In genomic region chr14:74591899-74592298, GRCh38 we compare ENCODE assay signal across 16 cellular contexts. TPM values are rescaled to one million over a fixed set of nuclear protein-coding genes. Genes with fewer than 3 reads are reported as not detected.
DNase-seq lines count a peak whose midpoint lies in the region; ATAC-seq and TF ChIP-seq lines count a peak whose summit lies in the region.
"Had no signal": no experiment of that assay in that cellular context is flagged by ENCODE, and none has a peak within 500 bp of the region (broad histone marks: within the 10 kb centered on the region; RNA-seq: fewer than 3 reads in every experiment).

No MANE protein-coding gene starts in this region.

- no peak overlapping the region for H3K4me3 Mint-ChIP-seq in CD14-positive monocyte
- no peak overlapping the region for H3K4me3 Mint-ChIP-seq in activated CD8-positive, alpha-beta memory T cell treated with anti-CD3 and anti-CD28 coated beads, Interleukin-2, amount 10 ng/mL, durations not matched to agents 7 days and 5 days
- H3K4me3 Mint-ChIP-seq: activated naive CD8-positive, alpha-beta T cell treated with anti-CD3 and anti-CD28 coated beads, Interleukin-2, amount 10 ng/mL, durations not matched to agents 7 days and 5 days; CD8-positive, alpha-beta T cell; central memory CD8-positive, alpha-beta T cell had no signal

- no peaks in the 10 kb centered on the region for H3K36me3 Mint-ChIP-seq in CD14-positive monocyte
- no peaks in the 10 kb centered on the region for H3K36me3 Mint-ChIP-seq in activated CD8-positive, alpha-beta memory T cell treated with anti-CD3 and anti-CD28 coated beads, Interleukin-2, amount 10 ng/mL, durations not matched to agents 7 days and 5 days
- H3K36me3 Mint-ChIP-seq: activated naive CD8-positive, alpha-beta T cell treated with anti-CD3 and anti-CD28 coated beads, Interleukin-2, amount 10 ng/mL, durations not matched to agents 7 days and 5 days; CD8-positive, alpha-beta T cell had no signal

- no peaks in the 10 kb centered on the region for H3K9me3 Mint-ChIP-seq in CD14-positive monocyte
- H3K9me3 Mint-ChIP-seq in activated CD8-positive, alpha-beta memory T cell treated with anti-CD3 and anti-CD28 coated beads, Interleukin-2, amount 10 ng/mL, durations not matched to agents 7 days and 5 days (ENCODE audit: low read depth), result no peaks in the 10 kb centered on the region
- H3K9me3 Mint-ChIP-seq: activated naive CD8-positive, alpha-beta T cell treated with anti-CD3 and anti-CD28 coated beads, Interleukin-2, amount 10 ng/mL, durations not matched to agents 7 days and 5 days; CD8-positive, alpha-beta T cell; central memory CD8-positive, alpha-beta T cell had no signal

- CTCF ChIA-PET in activated CD8-positive, alpha-beta memory T cell treated with anti-CD3 and anti-CD28 coated beads, Interleukin-2, amount 10 ng/mL, durations not matched to agents 7 days and 5 days (lab: Charles Lee), result interaction anchor here (1.2 kb wide), 1 partner anchor 350 kb away, joined by 3 read pairs; no protein-coding TSS in a partner anchor

- peak overlapping the region; percentile 67 for H3K27ac ChIP-seq in cardiac muscle cell
- peak overlapping the region; percentile 23 for H3K27ac ChIP-seq in psoas muscle

- peaks cover 17% of the 10 kb centered on the region for H3K4me1 Mint-ChIP-seq in CD14-positive monocyte
- H3K4me1 Mint-ChIP-seq in activated CD8-positive, alpha-beta memory T cell treated with anti-CD3 and anti-CD28 coated beads, Interleukin-2, amount 10 ng/mL, durations not matched to agents 7 days and 5 days, result no peaks in the 10 kb centered on the region
- H3K4me1 Mint-ChIP-seq: activated naive CD8-positive, alpha-beta T cell treated with anti-CD3 and anti-CD28 coated beads, Interleukin-2, amount 10 ng/mL, durations not matched to agents 7 days and 5 days; central memory CD8-positive, alpha-beta T cell had no signal

- ATAC-seq in Right ventricle myocardium inferior, result no peak
- no peak for ATAC-seq in psoas muscle
- no peak for ATAC-seq in activated CD8-positive, alpha-beta memory T cell treated with anti-CD3 and anti-CD28 coated beads, Interleukin-2, amount 10 ng/mL, durations not matched to agents 7 days and 5 days
- no peak for ATAC-seq in HG03469 (IDR thresholded peaks at IDR 0.05; ENCODE audit: unreplicated experiment)
- ATAC-seq: CD8-positive, alpha-beta T cell; PC-3 had no signal

- no peak overlapping the region for H3K4me3 ChIP-seq in cardiac muscle cell
- H3K4me3 ChIP-seq in foreskin fibroblast (ENCODE audit: low read depth in 1 of 2, low read length in 2 of 2), result no peak overlapping the region
- H3K4me3 ChIP-seq in psoas muscle, result no peak overlapping the region

- DNase-seq in cardiac muscle cell (ENCODE audit: low read depth in 1 of 2, low spot score in 1 of 2) (peak in 1 of 2 donors; percentile 58), Right ventricle myocardium inferior (ENCODE audit: missing footprints) (no peak), foreskin fibroblast (peak; percentile 40 to 49), psoas muscle (peak in 1 of 2 donors; percentile 38), CD14-positive monocyte (ENCODE audit: low spot score) (no peak), DMS53 treated with DMSO at 0.1 percent for 48 hours (lab: John Stamatoyannopoulos, UW; ENCODE audit: unreplicated experiment) (no peak)
- DNase-seq in activated CD8-positive, alpha-beta memory T cell treated with anti-CD3 and anti-CD28 coated beads, Interleukin-2, amount 10 ng/mL, durations not matched to agents 7 days and 5 days, result no peak
- DNase-seq: activated CD4-positive, alpha-beta T cell treated with anti-CD3 and anti-CD28 coated beads, Interleukin-2, amount 50 U/mL, for 4 hours; activated naive CD8-positive, alpha-beta T cell treated with anti-CD3 and anti-CD28 coated beads, Interleukin-2, amount 10 ng/mL, durations not matched to agents 7 days and 5 days; activated T-cell treated with anti-CD3 and anti-CD28 coated beads, Interleukin-2, amount 50 U/mL, for 48 hours; CD8-positive, alpha-beta T cell; NCI-H2029; NCI-H526; PC-3 had no signal

- H3K27me3 ChIP-seq in cardiac muscle cell (no peaks in the 10 kb centered on the region), psoas muscle (ENCODE audit: insufficient read depth in 3 of 3, low read length in 2 of 3) (no peaks in the 10 kb centered on the region)

- intact Hi-C loops in Right ventricle myocardium inferior (cut with DNase I) (loop anchor here (5.0 kb wide), 2 partner anchors 40 to 100 kb away; partner anchors contain the start of genes ISCA2 and NPC2), psoas muscle (cut with DNase I) (no loop called here), CD14-positive monocyte (cut with micrococcal nuclease) (no loop called here)

- H3K4me1 ChIP-seq in cardiac muscle cell (ENCODE audit: low read depth), result peaks cover 43% of the 10 kb centered on the region
- H3K4me1 ChIP-seq in psoas muscle, result peaks cover 28% of the 10 kb centered on the region

- peaks cover 3 to 6% (median 5%) of the 10 kb centered on the region in 3 donors for H3K27me3 Mint-ChIP-seq in CD14-positive monocyte (ENCODE audit: low read depth in 3 of 3)
- peaks cover 19% of the 10 kb centered on the region for H3K27me3 Mint-ChIP-seq in activated CD8-positive, alpha-beta memory T cell treated with anti-CD3 and anti-CD28 coated beads, Interleukin-2, amount 10 ng/mL, durations not matched to agents 7 days and 5 days

- no peak for TF ChIP-seq CTCF in cardiac muscle cell (IDR thresholded peaks at IDR 0.05; ENCODE audit: low read depth, low read length)
- no peak for TF ChIP-seq CTCF in foreskin fibroblast (IDR thresholded peaks at IDR 0.05; ENCODE audit: low read depth, low read length)
- no peak for TF ChIP-seq CTCF in psoas muscle (IDR thresholded peaks at IDR 0.05)
- no peak for TF ChIP-seq CTCF in CD14-positive monocyte (IDR thresholded peaks at IDR 0.05)

- H3K36me3 ChIP-seq in cardiac muscle cell, result no peaks in the 10 kb centered on the region
- H3K36me3 ChIP-seq in psoas muscle (ENCODE audit: insufficient read depth in 1 of 2, low read depth in 1 of 2), result no peaks in the 10 kb centered on the region

- H3K9me3 ChIP-seq in cardiac muscle cell (ENCODE audit: low read depth) (no peaks in the 10 kb centered on the region), psoas muscle (no peaks in the 10 kb centered on the region)

- WGBS in psoas muscle, 3 donors, result 44 to 48% (median 47%) methylated on average over 5 of the region's 5 CpGs

- H3K27ac Mint-ChIP-seq in CD14-positive monocyte, result peak overlapping the region in 1 of 7 donors; percentile 56
- H3K27ac Mint-ChIP-seq in activated CD8-positive, alpha-beta memory T cell treated with anti-CD3 and anti-CD28 coated beads, Interleukin-2, amount 10 ng/mL, durations not matched to agents 7 days and 5 days, result no peak overlapping the region
- H3K27ac Mint-ChIP-seq: activated naive CD8-positive, alpha-beta T cell treated with anti-CD3 and anti-CD28 coated beads, Interleukin-2, amount 10 ng/mL, durations not matched to agents 7 days and 5 days; CD8-positive, alpha-beta T cell had no signal

RNA-seq across cellular contexts. Expression of gene LTBP2, which starts 20.1 kb away (rescaled TPM):
- total RNA-seq in cardiac muscle cell, result 4.4 and 5.4 TPM in 2 replicates
- 1.5 and 2.0 TPM in 2 replicates for polyA plus RNA-seq in cardiac muscle cell
- total RNA-seq in Right ventricle myocardium inferior, result 7.6 TPM
- total RNA-seq in psoas muscle, result 10 to 100 TPM; 11.8 to 51.4 (median 24.2) TPM
- 1 to 10 TPM; 2.4 to 6.1 (median 3.2) TPM for polyA plus RNA-seq in psoas muscle
- under 1 TPM; 0.04 to 0.11 TPM for polyA plus RNA-seq in CD14-positive monocyte
- total RNA-seq in activated CD8-positive, alpha-beta memory T cell treated with anti-CD3 and anti-CD28 coated beads, Interleukin-2, amount 10 ng/mL, durations not matched to agents 7 days and 5 days, result under 1 TPM; 0.12 to 0.18 TPM

Comparison
In these comparisons a context has a peak if more than half of its experiments do, and no peak if none do; other contexts are left out.
1. DNase-seq: peak in foreskin fibroblast (2 of 2); none in Right ventricle myocardium inferior (single experiment), CD14-positive monocyte (single experiment), activated CD8-positive, alpha-beta memory T cell treated with anti-CD3 and anti-CD28 coated beads, Interleukin-2, amount 10 ng/mL, durations not matched to agents 7 days and 5 days (single experiment) and DMS53 treated with DMSO at 0.1 percent for 48 hours (single experiment).